In genomic region chr9:130707225-130707976, GRCh38 we compare ENCODE assay signal across 8 cellular contexts. TPM values are rescaled to one million over a fixed set of nuclear protein-coding genes. Genes with fewer than 3 reads are reported as not detected.
DNase-seq lines count a peak whose midpoint lies in the region; ATAC-seq lines count a peak whose summit lies in the region.

No MANE protein-coding gene starts in this region.

- no peaks in the 10 kb centered on the region for H3K27me3 Mint-ChIP-seq in activated CD4-positive, alpha-beta T cell treated with anti-CD3 and anti-CD28 coated beads, Interleukin-2, amount 10 ng/mL, durations not matched to agents 24 days and 14 days

- DNase-seq in NCI-H2029 (lab: John Stamatoyannopoulos, UW) (peak; percentile 43), NCI-H2029 treated with DMSO at 0.1 percent for 48 hours (lab: John Stamatoyannopoulos, UW) (no peak), NCI-H345 (lab: John Stamatoyannopoulos, UW) (peak; percentile 65), dermis blood vessel endothelial cell (peak; percentile 84), midbrain (lab: John Stamatoyannopoulos, UW) (peak; percentile 26)
- DNase-seq in activated CD4-positive, alpha-beta T cell treated with anti-CD3 and anti-CD28 coated beads, Interleukin-2, amount 10 ng/mL, durations not matched to agents 24 days and 14 days: peak; percentile 89
- peak; percentile 52 to 75 for DNase-seq in stimulated activated effector memory CD8-positive, alpha-beta T cell treated with anti-CD3 and anti-CD28 coated beads, Interleukin-12 subunit alpha, Interleukin-12 subunit beta, amount 100 ng/mL, for 72 hours (ENCODE audit: low spot score in 2 of 2)

- intact Hi-C loops in activated CD4-positive, alpha-beta T cell treated with anti-CD3 and anti-CD28 coated beads, Interleukin-2, amount 10 ng/mL, durations not matched to agents 24 days and 14 days (cut with micrococcal nuclease): loop anchor here (1.0 kb wide), 1 partner anchor 156 kb away; no protein-coding TSS in a partner anchor

- no peak overlapping the region for H3K4me3 Mint-ChIP-seq in activated CD4-positive, alpha-beta T cell treated with anti-CD3 and anti-CD28 coated beads, Interleukin-2, amount 10 ng/mL, durations not matched to agents 24 days and 14 days
- no peak overlapping the region for H3K4me3 Mint-ChIP-seq in stimulated activated effector memory CD8-positive, alpha-beta T cell treated with anti-CD3 and anti-CD28 coated beads, Interleukin-12 subunit alpha, Interleukin-12 subunit beta, amount 100 ng/mL, for 72 hours

- peaks cover 6% of the 10 kb centered on the region for H3K4me1 Mint-ChIP-seq in activated CD4-positive, alpha-beta T cell treated with anti-CD3 and anti-CD28 coated beads, Interleukin-2, amount 10 ng/mL, durations not matched to agents 24 days and 14 days
- H3K4me1 Mint-ChIP-seq in stimulated activated effector memory CD8-positive, alpha-beta T cell treated with anti-CD3 and anti-CD28 coated beads, Interleukin-12 subunit alpha, Interleukin-12 subunit beta, amount 100 ng/mL, for 72 hours: peaks cover 9% of the 10 kb centered on the region

- H3K27ac Mint-ChIP-seq in activated CD4-positive, alpha-beta T cell treated with anti-CD3 and anti-CD28 coated beads, Interleukin-2, amount 10 ng/mL, durations not matched to agents 24 days and 14 days: no peak overlapping the region
- peak overlapping the region; percentile 23 for H3K27ac Mint-ChIP-seq in stimulated activated effector memory CD8-positive, alpha-beta T cell treated with anti-CD3 and anti-CD28 coated beads, Interleukin-12 subunit alpha, Interleukin-12 subunit beta, amount 100 ng/mL, for 72 hours

- peak; percentile 45 for ATAC-seq in stimulated activated effector memory CD8-positive, alpha-beta T cell treated with anti-CD3 and anti-CD28 coated beads, Interleukin-12 subunit alpha, Interleukin-12 subunit beta, amount 100 ng/mL, for 72 hours
- no peak for ATAC-seq in GM21526 (IDR thresholded peaks at IDR 0.05; ENCODE audit: low FRiP score, unreplicated experiment)

- no peaks in the 10 kb centered on the region for H3K9me3 Mint-ChIP-seq in activated CD4-positive, alpha-beta T cell treated with anti-CD3 and anti-CD28 coated beads, Interleukin-2, amount 10 ng/mL, durations not matched to agents 24 days and 14 days
- H3K9me3 Mint-ChIP-seq in stimulated activated effector memory CD8-positive, alpha-beta T cell treated with anti-CD3 and anti-CD28 coated beads, Interleukin-12 subunit alpha, Interleukin-12 subunit beta, amount 100 ng/mL, for 72 hours: no peaks in the 10 kb centered on the region

- peaks cover 29% of the 10 kb centered on the region for H3K36me3 Mint-ChIP-seq in activated CD4-positive, alpha-beta T cell treated with anti-CD3 and anti-CD28 coated beads, Interleukin-2, amount 10 ng/mL, durations not matched to agents 24 days and 14 days (ENCODE audit: low read depth)
- H3K36me3 Mint-ChIP-seq in stimulated activated effector memory CD8-positive, alpha-beta T cell treated with anti-CD3 and anti-CD28 coated beads, Interleukin-12 subunit alpha, Interleukin-12 subunit beta, amount 100 ng/mL, for 72 hours: peaks cover 58% of the 10 kb centered on the region

RNA-seq across cellular contexts. Expression of gene EXOSC2, which starts 13.8 kb away (rescaled TPM):
- total RNA-seq in activated CD4-positive, alpha-beta T cell treated with anti-CD3 and anti-CD28 coated beads, Interleukin-2, amount 10 ng/mL, durations not matched to agents 24 days and 14 days: 109 and 110 TPM in 2 replicates
- 31.9 and 33.5 TPM in 2 replicates for total RNA-seq in dermis blood vessel endothelial cell

RNA-seq across cellular contexts. Expression of gene PRDM12, which starts 43.0 kb away (rescaled TPM):
- 0.21 and 0.28 TPM in 2 replicates for total RNA-seq in activated CD4-positive, alpha-beta T cell treated with anti-CD3 and anti-CD28 coated beads, Interleukin-2, amount 10 ng/mL, durations not matched to agents 24 days and 14 days
- not detected in 2 replicates for total RNA-seq in dermis blood vessel endothelial cell
